ENCODE assay signal across 15 cellular contexts in genomic region chr10:112679392-112679791, GRCh38.
"Had no signal": no experiment of that assay in that cellular context is flagged by ENCODE, and none has a peak within 500 bp of the region (broad histone marks: within the 10 kb centered on the region; RNA-seq: fewer than 3 reads in every experiment).

No MANE protein-coding gene starts in this region.

- H3K9me3 Mint-ChIP-seq: natural killer cell, neural progenitor cell, type B pancreatic cell had no signal

- H3K4me1 Mint-ChIP-seq: natural killer cell, neural progenitor cell had no signal

- H3K27ac ChIP-seq: colonic mucosa, neural progenitor cell, ovary, right atrium auricular region had no signal

- ATAC-seq: natural killer cell had no signal

- DNase-seq: colonic mucosa; dermis blood vessel endothelial cell; foreskin melanocyte; kidney glomerular epithelial cell; mammary epithelial cell; natural killer cell; nucleus accumbens; ovary; small intestine; stimulated activated CD4-positive, alpha-beta T cell treated with anti-CD3 and anti-CD28 coated beads, Interleukin-2, amount 100 ng/mL, for 48 hours; stimulated activated naive CD4-positive, alpha-beta T cell treated with Interleukin-2 at 50 U/mL for 16 hours had no signal

- H3K36me3 ChIP-seq: colonic mucosa, neural progenitor cell, ovary, right atrium auricular region had no signal

- H3K9ac ChIP-seq: neural progenitor cell had no signal

- H2AFZ ChIP-seq: hepatocyte, neural progenitor cell had no signal

- H3K36me3 Mint-ChIP-seq: natural killer cell, neural progenitor cell, type B pancreatic cell had no signal

- H3K9me3 ChIP-seq: colonic mucosa, ovary, right atrium auricular region had no signal

- H3K4me1 ChIP-seq: colonic mucosa, right atrium auricular region had no signal

- H3K27ac Mint-ChIP-seq: natural killer cell, neural progenitor cell, type B pancreatic cell had no signal

- H3K27me3 Mint-ChIP-seq: type B pancreatic cell had no signal

- H3K79me2 ChIP-seq: hepatocyte had no signal

- H3K4me3 ChIP-seq: colonic mucosa, hepatocyte, neural progenitor cell, ovary, right atrium auricular region had no signal

- H3K27me3 ChIP-seq: colonic mucosa, hepatocyte, neural progenitor cell, ovary, right atrium auricular region had no signal

- H3K4me3 Mint-ChIP-seq: natural killer cell, neural progenitor cell, type B pancreatic cell had no signal
